In genomic region chr1:204565617-204566582, GRCh38 we compare ENCODE assay signal across 8 cellular contexts. TPM values are rescaled to one million over a fixed set of nuclear protein-coding genes. Genes with fewer than 3 reads are reported as not detected.
DNase-seq lines count a peak whose midpoint lies in the region; ATAC-seq and TF ChIP-seq lines count a peak whose summit lies in the region.

No MANE protein-coding gene starts in this region.

- intact Hi-C loops in left lung (cut with DNase I): loop anchor here in 1 of 2 donors (5.0 kb wide), 1 partner anchor 241 kb away; no protein-coding TSS in a partner anchor

- DNase-seq in DMS53 (lab: John Stamatoyannopoulos, UW) (peak; percentile 92), NCI-H2227 treated with DMSO at 0.1 percent for 48 hours (lab: John Stamatoyannopoulos, UW) (peak; percentile 94), cerebellar cortex (ENCODE audit: low spot score) (peak; percentile 89), left lung (no peak)
- peak; percentile 22 for DNase-seq in stimulated activated CD8-positive, alpha-beta memory T cell treated with anti-CD3 and anti-CD28 coated beads, Interleukin-12 subunit alpha, Interleukin-12 subunit beta, amount 100 ng/mL, for 1 hour (ENCODE audit: low read depth)

- TF ChIP-seq CTCF in WI38 (IDR thresholded peaks at IDR 0.05; ENCODE audit: low read depth, low read length): peak; percentile 57
- TF ChIP-seq CTCF in left lung (IDR thresholded peaks at IDR 0.05): peak; percentile 48 to 59

- no peak overlapping the region for H3K4me3 ChIP-seq in WI38 (ENCODE audit: low read depth, low read length)
- H3K4me3 ChIP-seq in left lung: no peak overlapping the region

- ATAC-seq in HG03159 (IDR thresholded peaks at IDR 0.05; ENCODE audit: unreplicated experiment) (peak; percentile 44), left lung (peak; percentile 89), GM21723 (IDR thresholded peaks at IDR 0.05; ENCODE audit: unreplicated experiment) (no peak)

- H3K36me3 ChIP-seq in left lung: peaks cover 0 to 47% of the 10 kb centered on the region in 2 donors

- no peaks in the 10 kb centered on the region for H3K27me3 ChIP-seq in left lung

- H3K27ac ChIP-seq in left lung: no peak overlapping the region

- H3K9me3 ChIP-seq in left lung: no peaks in the 10 kb centered on the region

- H3K4me1 ChIP-seq in left lung: no peaks in the 10 kb centered on the region

RNA-seq across cellular contexts. Expression of gene MDM4, which starts 49.7 kb away (rescaled TPM):
- total RNA-seq in left lung: 10 to 100 TPM; 46.7 to 82.1 TPM

Comparison
In these comparisons a context has a peak if more than half of its experiments do, and no peak if none do; other contexts are left out.
1. DNase-seq: peak in DMS53 (single experiment), NCI-H2227 treated with DMSO at 0.1 percent for 48 hours (single experiment), cerebellar cortex (single experiment) and stimulated activated CD8-positive, alpha-beta memory T cell treated with anti-CD3 and anti-CD28 coated beads, Interleukin-12 subunit alpha, Interleukin-12 subunit beta, amount 100 ng/mL, for 1 hour (single experiment); none in left lung (0 of 2).